ENCODE assay signal across 25 cellular contexts in the genomic region with DNA sequence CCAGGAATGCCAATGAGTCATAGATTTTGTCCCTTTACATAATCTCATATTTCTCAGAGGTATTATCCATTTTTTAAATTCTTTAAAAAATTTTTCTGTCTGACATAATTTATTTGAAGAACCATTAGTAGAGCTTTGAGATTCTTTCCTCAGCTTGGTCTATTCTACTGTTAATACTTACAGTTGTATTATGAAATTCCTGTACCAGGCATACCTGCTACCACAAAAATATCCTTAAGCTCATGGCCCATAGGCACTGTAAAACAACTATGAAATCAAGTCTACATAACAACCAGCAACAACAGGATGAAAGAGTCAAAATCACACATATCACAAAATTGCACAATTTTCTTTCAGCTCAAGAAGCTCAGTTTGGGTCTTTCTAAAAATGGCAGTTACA.
DNase-seq lines count a peak whose midpoint lies in the region; ATAC-seq and TF ChIP-seq lines count a peak whose summit lies in the region.
"Had no signal": no experiment of that assay in that cellular context is flagged by ENCODE, and none has a peak within 500 bp of the region (broad histone marks: within the 10 kb centered on the region; RNA-seq: fewer than 3 reads in every experiment).

No MANE protein-coding gene starts in this region.

- peak; percentile 19 for DNase-seq in HS-27A (ENCODE audit: low read depth)
- DNase-seq in choroid plexus epithelial cell (ENCODE audit: low read depth): peak; percentile 2
- peak; percentile 93 for DNase-seq in retinal pigment epithelial cell (ENCODE audit: low read depth)
- DNase-seq in DMS 273 (lab: John Stamatoyannopoulos, UW; ENCODE audit: unreplicated experiment): no peak
- DNase-seq in natural killer cell treated with Interleukin-12 subunit alpha and Interleukin-12 subunit beta and Interleukin-15 and Interleukin-18, amount 100 ng/mL, for 72 hours (ENCODE audit: low spot score): no peak
- DNase-seq: AML-193; Caco-2; Calu3; CD4-positive, alpha-beta T cell; CD8-positive, alpha-beta T cell; DMS 273 treated with DMSO at 0.1 percent for 48 hours; DMS153; DMS53; DMS79; DND-41; EL; GDM1 had no signal

- H2AFZ ChIP-seq in SU-DHL-6 (ENCODE audit: low read depth, low read length, severe bottlenecking): peak overlapping the region; percentile 30

- no peak overlapping the region for H3K4me3 ChIP-seq in SU-DHL-6 (ENCODE audit: insufficient read depth, low read length, poor library complexity, severe bottlenecking)
- no peak overlapping the region for H3K4me3 ChIP-seq in choroid plexus epithelial cell (ENCODE audit: low read depth, low read length)
- no peak overlapping the region for H3K4me3 ChIP-seq in retinal pigment epithelial cell (ENCODE audit: low read length)
- H3K4me3 ChIP-seq: A549; BLaER1 treated with 17β-estradiol and CSF1 and Interleukin-3, amounts not matched to agents 10 nM and 100 nM; GM12878 had no signal

- no peak overlapping the region for H3K4me3 Mint-ChIP-seq in natural killer cell treated with Interleukin-12 subunit alpha and Interleukin-12 subunit beta and Interleukin-15 and Interleukin-18, amount 100 ng/mL, for 72 hours
- H3K4me3 Mint-ChIP-seq: B cell; CD4-positive, alpha-beta T cell; CD8-positive, alpha-beta T cell had no signal

- H3K27ac ChIP-seq in SU-DHL-6 (ENCODE audit: low read depth, low read length): no peak overlapping the region
- H3K27ac ChIP-seq: 22Rv1; A549; BLaER1 treated with 17β-estradiol and CSF1 and Interleukin-3, amounts not matched to agents 10 nM and 100 nM; C4-2B had no signal

- no peaks in the 10 kb centered on the region for H3K79me2 ChIP-seq in SU-DHL-6 (ENCODE audit: insufficient read depth, low read length)

- no peaks in the 10 kb centered on the region for H3K27me3 ChIP-seq in SU-DHL-6 (ENCODE audit: low read length)
- H3K27me3 ChIP-seq: BLaER1 treated with 17β-estradiol and CSF1 and Interleukin-3, amounts not matched to agents 10 nM and 100 nM had no signal

- H3K9me3 Mint-ChIP-seq in natural killer cell treated with Interleukin-12 subunit alpha and Interleukin-12 subunit beta and Interleukin-15 and Interleukin-18, amount 100 ng/mL, for 72 hours: peaks cover 32% of the 10 kb centered on the region

- H3K36me3 ChIP-seq in SU-DHL-6 (ENCODE audit: low read length): no peaks in the 10 kb centered on the region
- H3K36me3 ChIP-seq: BLaER1 treated with 17β-estradiol and CSF1 and Interleukin-3, amounts not matched to agents 10 nM and 100 nM had no signal

- no peak for ATAC-seq in natural killer cell treated with Interleukin-12 subunit alpha and Interleukin-12 subunit beta and Interleukin-15 and Interleukin-18, amount 100 ng/mL, for 72 hours
- no peak for ATAC-seq in HG03457 (IDR thresholded peaks at IDR 0.05; ENCODE audit: unreplicated experiment)
- ATAC-seq: A549; CD8-positive, alpha-beta T cell; GM12878 had no signal

- no peaks in the 10 kb centered on the region for H3F3A ChIP-seq in SU-DHL-6 (ENCODE audit: insufficient read depth)

- no peaks in the 10 kb centered on the region for H3K36me3 Mint-ChIP-seq in natural killer cell treated with Interleukin-12 subunit alpha and Interleukin-12 subunit beta and Interleukin-15 and Interleukin-18, amount 100 ng/mL, for 72 hours
- H3K36me3 Mint-ChIP-seq: CD8-positive, alpha-beta T cell had no signal

- H3K27ac Mint-ChIP-seq in natural killer cell treated with Interleukin-12 subunit alpha and Interleukin-12 subunit beta and Interleukin-15 and Interleukin-18, amount 100 ng/mL, for 72 hours: no peak overlapping the region
- H3K27ac Mint-ChIP-seq: B cell; CD4-positive, alpha-beta T cell; CD8-positive, alpha-beta T cell had no signal

- H4K20me1 ChIP-seq in SU-DHL-6 (ENCODE audit: low read depth, low read length): no peaks in the 10 kb centered on the region
- H4K20me1 ChIP-seq: BLaER1 treated with 17β-estradiol and CSF1 and Interleukin-3, amounts not matched to agents 10 nM and 100 nM had no signal

- no peaks in the 10 kb centered on the region for H3K9me3 ChIP-seq in SU-DHL-6 (ENCODE audit: insufficient read depth, low read length)
- H3K9me3 ChIP-seq: A549; BLaER1 treated with 17β-estradiol and CSF1 and Interleukin-3, amounts not matched to agents 10 nM and 100 nM; Caco-2 had no signal

- TF ChIP-seq CTCF in SU-DHL-6 (IDR thresholded peaks at IDR 0.05; ENCODE audit: insufficient read depth, low read length, poor library complexity, severe bottlenecking) (no peak), choroid plexus epithelial cell (conservative IDR thresholded peaks at IDR 0.05; ENCODE audit: low read depth, low read length) (no peak), retinal pigment epithelial cell (conservative IDR thresholded peaks at IDR 0.05; ENCODE audit: low read depth, low read length) (no peak)

- no peak overlapping the region for H3K4me2 ChIP-seq in SU-DHL-6 (ENCODE audit: low read depth, low read length, poor library complexity, severe bottlenecking)
- H3K4me2 ChIP-seq: A549; BLaER1 treated with 17β-estradiol and CSF1 and Interleukin-3, amounts not matched to agents 10 nM and 100 nM had no signal

- H3K4me1 Mint-ChIP-seq in natural killer cell treated with Interleukin-12 subunit alpha and Interleukin-12 subunit beta and Interleukin-15 and Interleukin-18, amount 100 ng/mL, for 72 hours (ENCODE audit: low read depth in 2 of 2): no peaks in the 10 kb centered on the region
- H3K4me1 Mint-ChIP-seq: B cell had no signal

- no peaks in the 10 kb centered on the region for H3K27me3 Mint-ChIP-seq in natural killer cell treated with Interleukin-12 subunit alpha and Interleukin-12 subunit beta and Interleukin-15 and Interleukin-18, amount 100 ng/mL, for 72 hours
- H3K27me3 Mint-ChIP-seq: B cell; CD4-positive, alpha-beta T cell had no signal

- no peak overlapping the region for H3K9ac ChIP-seq in SU-DHL-6 (ENCODE audit: low read length)
- H3K9ac ChIP-seq: BLaER1 treated with 17β-estradiol and CSF1 and Interleukin-3, amounts not matched to agents 10 nM and 100 nM had no signal

- H3K9me2 ChIP-seq in SU-DHL-6 (replicated peaks; ENCODE audit: insufficient read depth, low read length): no peaks in the 10 kb centered on the region

Comparison
In these comparisons a context has a peak if more than half of its experiments do, and no peak if none do; other contexts are left out.
1. DNase-seq: peak in HS-27A (single experiment), choroid plexus epithelial cell (single experiment) and retinal pigment epithelial cell (single experiment); none in DMS 273 (single experiment) and natural killer cell treated with Interleukin-12 subunit alpha and Interleukin-12 subunit beta and Interleukin-15 and Interleukin-18, amount 100 ng/mL, for 72 hours (single experiment).